Comparison of ENCODE assay signal across 1 cellular context in the genomic region with DNA sequence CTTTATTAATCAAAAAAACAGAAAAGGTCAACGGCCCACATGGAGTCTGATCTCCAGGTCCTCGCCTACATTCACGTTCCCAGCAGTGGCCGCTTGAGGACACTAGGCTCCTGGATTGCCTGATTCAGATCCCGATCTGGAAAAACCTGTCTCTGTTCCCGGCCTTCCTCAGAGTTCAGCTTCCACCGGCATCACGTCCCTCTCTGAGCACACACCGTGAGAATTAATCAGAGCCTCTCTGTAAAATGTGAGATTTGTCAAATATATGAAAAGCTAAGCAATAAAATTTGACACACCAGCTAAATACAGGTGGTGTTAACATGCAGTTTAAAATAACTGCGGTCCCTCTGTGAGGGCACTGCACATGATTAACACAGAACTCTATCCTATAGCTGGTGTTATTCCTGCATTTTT.
A peak's percentile ranks its signal among the peaks of the same experiment; 100 is the strongest.
TF ChIP-seq lines count a peak whose summit lies in the region.

No MANE protein-coding gene starts in this region.

TF ChIP-seq in HepG2, 621 proteins besides CTCF, POLR2A, EP300 and RAD21 (continued from another document and continues in another):
- TF ChIP-seq, protein P1, sequence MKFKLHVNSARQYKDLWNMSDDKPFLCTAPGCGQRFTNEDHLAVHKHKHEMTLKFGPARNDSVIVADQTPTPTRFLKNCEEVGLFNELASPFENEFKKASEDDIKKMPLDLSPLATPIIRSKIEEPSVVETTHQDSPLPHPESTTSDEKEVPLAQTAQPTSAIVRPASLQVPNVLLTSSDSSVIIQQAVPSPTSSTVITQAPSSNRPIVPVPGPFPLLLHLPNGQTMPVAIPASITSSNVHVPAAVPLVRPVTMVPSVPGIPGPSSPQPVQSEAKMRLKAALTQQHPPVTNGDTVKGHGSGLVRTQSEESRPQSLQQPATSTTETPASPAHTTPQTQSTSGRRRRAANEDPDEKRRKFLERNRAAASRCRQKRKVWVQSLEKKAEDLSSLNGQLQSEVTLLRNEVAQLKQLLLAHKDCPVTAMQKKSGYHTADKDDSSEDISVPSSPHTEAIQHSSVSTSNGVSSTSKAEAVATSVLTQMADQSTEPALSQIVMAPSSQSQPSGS (CRISPR knock-in tag; IDR thresholded peaks at IDR 0.05) = no peak; the same call in 1 of the 2 replicates
- TF ChIP-seq MEF2D (CRISPR knock-in tag; IDR thresholded peaks at IDR 0.05) (peak; percentile 51; the same call in 1 of the 2 replicates), ZNF260 (CRISPR knock-in tag; IDR thresholded peaks at IDR 0.05; ENCODE audit: borderline replicate concordance, low read depth) (no peak), ZNF605 (CRISPR knock-in tag; IDR thresholded peaks at IDR 0.05) (no peak), ZNF713 (CRISPR knock-in tag; IDR thresholded peaks at IDR 0.05) (no peak), ZNF432 (CRISPR knock-in tag; IDR thresholded peaks at IDR 0.05; ENCODE audit: borderline replicate concordance) (no peak), REL (CRISPR knock-in tag; conservative IDR thresholded peaks at IDR 0.05) (no peak), ZMYM4 (CRISPR knock-in tag; IDR thresholded peaks at IDR 0.05) (peak; percentile 78), SYNCRIP (IDR thresholded peaks at IDR 0.05; ENCODE audit: insufficient read depth, low read depth, low read length) (no peak), ZSCAN20 (CRISPR knock-in tag; IDR thresholded peaks at IDR 0.05; ENCODE audit: borderline replicate concordance) (no peak; the same call in 1 of the 2 replicates), MAFG (CRISPR knock-in tag; IDR thresholded peaks at IDR 0.05) (no peak), ZSCAN31 (CRISPR knock-in tag; IDR thresholded peaks at IDR 0.05; ENCODE audit: low read depth) (no peak), SAP130 (CRISPR knock-in tag; IDR thresholded peaks at IDR 0.05; ENCODE audit: low read depth) (0 out of 2 replicates have a peak, but pooled peaks have one; percentile 53), NFATC3 (CRISPR knock-in tag; IDR thresholded peaks at IDR 0.05) (no peak), ZNF274 (CRISPR knock-in tag; IDR thresholded peaks at IDR 0.05) (no peak), MAZ (IDR thresholded peaks at IDR 0.05; ENCODE audit: borderline replicate concordance, low read depth, low read length) (no peak), MAZ (CRISPR knock-in tag; IDR thresholded peaks at IDR 0.05; ENCODE audit: low read depth) (0 out of 2 replicates have a peak, but pooled peaks have one; percentile 31), ZNF136 (CRISPR knock-in tag; IDR thresholded peaks at IDR 0.05; ENCODE audit: low read depth) (no peak), ZNF460 (CRISPR knock-in tag; IDR thresholded peaks at IDR 0.05; ENCODE audit: borderline replicate concordance) (no peak), IRF2 (CRISPR knock-in tag; IDR thresholded peaks at IDR 0.05) (peak; percentile 84)
- TF ChIP-seq, protein P2, sequence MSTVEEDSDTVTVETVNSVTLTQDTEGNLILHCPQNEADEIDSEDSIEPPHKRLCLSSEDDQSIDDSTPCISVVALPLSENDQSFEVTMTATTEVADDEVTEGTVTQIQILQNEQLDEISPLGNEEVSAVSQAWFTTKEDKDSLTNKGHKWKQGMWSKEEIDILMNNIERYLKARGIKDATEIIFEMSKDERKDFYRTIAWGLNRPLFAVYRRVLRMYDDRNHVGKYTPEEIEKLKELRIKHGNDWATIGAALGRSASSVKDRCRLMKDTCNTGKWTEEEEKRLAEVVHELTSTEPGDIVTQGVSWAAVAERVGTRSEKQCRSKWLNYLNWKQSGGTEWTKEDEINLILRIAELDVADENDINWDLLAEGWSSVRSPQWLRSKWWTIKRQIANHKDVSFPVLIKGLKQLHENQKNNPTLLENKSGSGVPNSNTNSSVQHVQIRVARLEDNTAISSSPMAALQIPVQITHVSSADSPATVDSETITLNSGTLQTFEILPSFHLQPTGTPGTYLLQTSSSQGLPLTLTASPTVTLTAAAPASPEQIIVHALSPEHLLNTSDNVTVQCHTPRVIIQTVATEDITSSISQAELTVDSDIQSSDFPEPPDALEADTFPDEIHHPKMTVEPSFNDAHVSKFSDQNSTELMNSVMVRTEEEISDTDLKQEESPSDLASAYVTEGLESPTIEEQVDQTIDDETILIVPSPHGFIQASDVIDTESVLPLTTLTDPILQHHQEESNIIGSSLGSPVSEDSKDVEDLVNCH (CRISPR knock-in tag; IDR thresholded peaks at IDR 0.05) = no peak
- TF ChIP-seq, protein P3, sequence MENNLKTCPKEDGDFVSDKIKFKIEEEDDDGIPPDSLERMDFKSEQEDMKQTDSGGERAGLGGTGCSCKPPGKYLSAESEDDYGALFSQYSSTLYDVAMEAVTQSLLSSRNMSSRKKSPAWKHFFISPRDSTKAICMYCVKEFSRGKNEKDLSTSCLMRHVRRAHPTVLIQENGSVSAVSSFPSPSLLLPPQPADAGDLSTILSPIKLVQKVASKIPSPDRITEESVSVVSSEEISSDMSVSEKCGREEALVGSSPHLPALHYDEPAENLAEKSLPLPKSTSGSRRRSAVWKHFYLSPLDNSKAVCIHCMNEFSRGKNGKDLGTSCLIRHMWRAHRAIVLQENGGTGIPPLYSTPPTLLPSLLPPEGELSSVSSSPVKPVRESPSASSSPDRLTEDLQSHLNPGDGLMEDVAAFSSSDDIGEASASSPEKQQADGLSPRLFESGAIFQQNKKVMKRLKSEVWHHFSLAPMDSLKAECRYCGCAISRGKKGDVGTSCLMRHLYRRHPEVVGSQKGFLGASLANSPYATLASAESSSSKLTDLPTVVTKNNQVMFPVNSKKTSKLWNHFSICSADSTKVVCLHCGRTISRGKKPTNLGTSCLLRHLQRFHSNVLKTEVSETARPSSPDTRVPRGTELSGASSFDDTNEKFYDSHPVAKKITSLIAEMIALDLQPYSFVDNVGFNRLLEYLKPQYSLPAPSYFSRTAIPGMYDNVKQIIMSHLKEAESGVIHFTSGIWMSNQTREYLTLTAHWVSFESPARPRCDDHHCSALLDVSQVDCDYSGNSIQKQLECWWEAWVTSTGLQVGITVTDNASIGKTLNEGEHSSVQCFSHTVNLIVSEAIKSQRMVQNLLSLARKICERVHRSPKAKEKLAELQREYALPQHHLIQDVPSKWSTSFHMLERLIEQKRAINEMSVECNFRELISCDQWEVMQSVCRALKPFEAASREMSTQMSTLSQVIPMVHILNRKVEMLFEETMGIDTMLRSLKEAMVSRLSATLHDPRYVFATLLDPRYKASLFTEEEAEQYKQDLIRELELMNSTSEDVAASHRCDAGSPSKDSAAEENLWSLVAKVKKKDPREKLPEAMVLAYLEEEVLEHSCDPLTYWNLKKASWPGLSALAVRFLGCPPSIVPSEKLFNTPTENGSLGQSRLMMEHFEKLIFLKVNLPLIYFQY (CRISPR knock-in tag; IDR thresholded peaks at IDR 0.05; ENCODE audit: borderline replicate concordance) = 0 out of 2 replicates have a peak, but pooled peaks have one; percentile 82
- TF ChIP-seq, protein P4, sequence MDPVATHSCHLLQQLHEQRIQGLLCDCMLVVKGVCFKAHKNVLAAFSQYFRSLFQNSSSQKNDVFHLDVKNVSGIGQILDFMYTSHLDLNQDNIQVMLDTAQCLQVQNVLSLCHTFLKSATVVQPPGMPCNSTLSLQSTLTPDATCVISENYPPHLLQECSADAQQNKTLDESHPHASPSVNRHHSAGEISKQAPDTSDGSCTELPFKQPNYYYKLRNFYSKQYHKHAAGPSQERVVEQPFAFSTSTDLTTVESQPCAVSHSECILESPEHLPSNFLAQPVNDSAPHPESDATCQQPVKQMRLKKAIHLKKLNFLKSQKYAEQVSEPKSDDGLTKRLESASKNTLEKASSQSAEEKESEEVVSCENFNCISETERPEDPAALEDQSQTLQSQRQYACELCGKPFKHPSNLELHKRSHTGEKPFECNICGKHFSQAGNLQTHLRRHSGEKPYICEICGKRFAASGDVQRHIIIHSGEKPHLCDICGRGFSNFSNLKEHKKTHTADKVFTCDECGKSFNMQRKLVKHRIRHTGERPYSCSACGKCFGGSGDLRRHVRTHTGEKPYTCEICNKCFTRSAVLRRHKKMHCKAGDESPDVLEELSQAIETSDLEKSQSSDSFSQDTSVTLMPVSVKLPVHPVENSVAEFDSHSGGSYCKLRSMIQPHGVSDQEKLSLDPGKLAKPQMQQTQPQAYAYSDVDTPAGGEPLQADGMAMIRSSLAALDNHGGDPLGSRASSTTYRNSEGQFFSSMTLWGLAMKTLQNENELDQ (CRISPR knock-in tag; IDR thresholded peaks at IDR 0.05; ENCODE audit: borderline replicate concordance) = no peak
- TF ChIP-seq, protein P5, sequence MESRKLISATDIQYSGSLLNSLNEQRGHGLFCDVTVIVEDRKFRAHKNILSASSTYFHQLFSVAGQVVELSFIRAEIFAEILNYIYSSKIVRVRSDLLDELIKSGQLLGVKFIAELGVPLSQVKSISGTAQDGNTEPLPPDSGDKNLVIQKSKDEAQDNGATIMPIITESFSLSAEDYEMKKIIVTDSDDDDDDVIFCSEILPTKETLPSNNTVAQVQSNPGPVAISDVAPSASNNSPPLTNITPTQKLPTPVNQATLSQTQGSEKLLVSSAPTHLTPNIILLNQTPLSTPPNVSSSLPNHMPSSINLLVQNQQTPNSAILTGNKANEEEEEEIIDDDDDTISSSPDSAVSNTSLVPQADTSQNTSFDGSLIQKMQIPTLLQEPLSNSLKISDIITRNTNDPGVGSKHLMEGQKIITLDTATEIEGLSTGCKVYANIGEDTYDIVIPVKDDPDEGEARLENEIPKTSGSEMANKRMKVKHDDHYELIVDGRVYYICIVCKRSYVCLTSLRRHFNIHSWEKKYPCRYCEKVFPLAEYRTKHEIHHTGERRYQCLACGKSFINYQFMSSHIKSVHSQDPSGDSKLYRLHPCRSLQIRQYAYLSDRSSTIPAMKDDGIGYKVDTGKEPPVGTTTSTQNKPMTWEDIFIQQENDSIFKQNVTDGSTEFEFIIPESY (CRISPR knock-in tag; IDR thresholded peaks at IDR 0.05) = peak; percentile 39; the same call in 1 of the 2 replicates
- TF ChIP-seq, protein P6, sequence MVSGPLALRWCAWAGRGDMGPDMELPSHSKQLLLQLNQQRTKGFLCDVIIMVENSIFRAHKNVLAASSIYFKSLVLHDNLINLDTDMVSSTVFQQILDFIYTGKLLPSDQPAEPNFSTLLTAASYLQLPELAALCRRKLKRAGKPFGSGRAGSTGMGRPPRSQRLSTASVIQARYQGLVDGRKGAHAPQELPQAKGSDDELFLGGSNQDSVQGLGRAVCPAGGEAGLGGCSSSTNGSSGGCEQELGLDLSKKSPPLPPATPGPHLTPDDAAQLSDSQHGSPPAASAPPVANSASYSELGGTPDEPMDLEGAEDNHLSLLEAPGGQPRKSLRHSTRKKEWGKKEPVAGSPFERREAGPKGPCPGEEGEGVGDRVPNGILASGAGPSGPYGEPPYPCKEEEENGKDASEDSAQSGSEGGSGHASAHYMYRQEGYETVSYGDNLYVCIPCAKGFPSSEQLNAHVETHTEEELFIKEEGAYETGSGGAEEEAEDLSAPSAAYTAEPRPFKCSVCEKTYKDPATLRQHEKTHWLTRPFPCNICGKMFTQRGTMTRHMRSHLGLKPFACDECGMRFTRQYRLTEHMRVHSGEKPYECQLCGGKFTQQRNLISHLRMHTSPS (CRISPR knock-in tag; IDR thresholded peaks at IDR 0.05; ENCODE audit: low read depth) = no peak
- TF ChIP-seq, protein P7, sequence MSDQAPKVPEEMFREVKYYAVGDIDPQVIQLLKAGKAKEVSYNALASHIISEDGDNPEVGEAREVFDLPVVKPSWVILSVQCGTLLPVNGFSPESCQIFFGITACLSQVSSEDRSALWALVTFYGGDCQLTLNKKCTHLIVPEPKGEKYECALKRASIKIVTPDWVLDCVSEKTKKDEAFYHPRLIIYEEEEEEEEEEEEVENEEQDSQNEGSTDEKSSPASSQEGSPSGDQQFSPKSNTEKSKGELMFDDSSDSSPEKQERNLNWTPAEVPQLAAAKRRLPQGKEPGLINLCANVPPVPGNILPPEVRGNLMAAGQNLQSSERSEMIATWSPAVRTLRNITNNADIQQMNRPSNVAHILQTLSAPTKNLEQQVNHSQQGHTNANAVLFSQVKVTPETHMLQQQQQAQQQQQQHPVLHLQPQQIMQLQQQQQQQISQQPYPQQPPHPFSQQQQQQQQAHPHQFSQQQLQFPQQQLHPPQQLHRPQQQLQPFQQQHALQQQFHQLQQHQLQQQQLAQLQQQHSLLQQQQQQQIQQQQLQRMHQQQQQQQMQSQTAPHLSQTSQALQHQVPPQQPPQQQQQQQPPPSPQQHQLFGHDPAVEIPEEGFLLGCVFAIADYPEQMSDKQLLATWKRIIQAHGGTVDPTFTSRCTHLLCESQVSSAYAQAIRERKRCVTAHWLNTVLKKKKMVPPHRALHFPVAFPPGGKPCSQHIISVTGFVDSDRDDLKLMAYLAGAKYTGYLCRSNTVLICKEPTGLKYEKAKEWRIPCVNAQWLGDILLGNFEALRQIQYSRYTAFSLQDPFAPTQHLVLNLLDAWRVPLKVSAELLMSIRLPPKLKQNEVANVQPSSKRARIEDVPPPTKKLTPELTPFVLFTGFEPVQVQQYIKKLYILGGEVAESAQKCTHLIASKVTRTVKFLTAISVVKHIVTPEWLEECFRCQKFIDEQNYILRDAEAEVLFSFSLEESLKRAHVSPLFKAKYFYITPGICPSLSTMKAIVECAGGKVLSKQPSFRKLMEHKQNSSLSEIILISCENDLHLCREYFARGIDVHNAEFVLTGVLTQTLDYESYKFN (CRISPR knock-in tag; conservative IDR thresholded peaks at IDR 0.05) = no peak
- TF ChIP-seq, protein P8, sequence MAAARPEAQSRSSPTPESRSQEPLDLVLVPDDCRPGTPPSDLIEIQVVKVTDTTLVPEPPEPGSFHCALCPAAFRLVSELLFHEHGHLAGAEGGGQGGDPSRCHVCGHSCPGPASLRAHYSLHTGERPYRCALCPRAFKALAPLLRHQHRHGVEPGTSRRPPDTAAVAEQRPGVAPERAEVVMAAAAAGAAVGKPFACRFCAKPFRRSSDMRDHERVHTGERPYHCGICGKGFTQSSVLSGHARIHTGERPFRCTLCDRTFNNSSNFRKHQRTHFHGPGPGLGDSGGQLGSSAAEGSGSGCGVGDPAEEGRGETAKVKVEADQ (CRISPR knock-in tag; IDR thresholded peaks at IDR 0.05; ENCODE audit: borderline replicate concordance) = no peak
- TF ChIP-seq, protein P9, sequence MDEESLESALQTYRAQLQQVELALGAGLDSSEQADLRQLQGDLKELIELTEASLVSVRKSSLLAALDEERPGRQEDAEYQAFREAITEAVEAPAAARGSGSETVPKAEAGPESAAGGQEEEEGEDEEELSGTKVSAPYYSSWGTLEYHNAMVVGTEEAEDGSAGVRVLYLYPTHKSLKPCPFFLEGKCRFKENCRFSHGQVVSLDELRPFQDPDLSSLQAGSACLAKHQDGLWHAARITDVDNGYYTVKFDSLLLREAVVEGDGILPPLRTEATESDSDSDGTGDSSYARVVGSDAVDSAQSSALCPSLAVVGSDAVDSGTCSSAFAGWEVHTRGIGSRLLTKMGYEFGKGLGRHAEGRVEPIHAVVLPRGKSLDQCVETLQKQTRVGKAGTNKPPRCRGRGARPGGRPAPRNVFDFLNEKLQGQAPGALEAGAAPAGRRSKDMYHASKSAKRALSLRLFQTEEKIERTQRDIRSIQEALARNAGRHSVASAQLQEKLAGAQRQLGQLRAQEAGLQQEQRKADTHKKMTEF (CRISPR knock-in tag; IDR thresholded peaks at IDR 0.05) = no peak; the same call in 1 of the 2 replicates
- TF ChIP-seq, protein P10, sequence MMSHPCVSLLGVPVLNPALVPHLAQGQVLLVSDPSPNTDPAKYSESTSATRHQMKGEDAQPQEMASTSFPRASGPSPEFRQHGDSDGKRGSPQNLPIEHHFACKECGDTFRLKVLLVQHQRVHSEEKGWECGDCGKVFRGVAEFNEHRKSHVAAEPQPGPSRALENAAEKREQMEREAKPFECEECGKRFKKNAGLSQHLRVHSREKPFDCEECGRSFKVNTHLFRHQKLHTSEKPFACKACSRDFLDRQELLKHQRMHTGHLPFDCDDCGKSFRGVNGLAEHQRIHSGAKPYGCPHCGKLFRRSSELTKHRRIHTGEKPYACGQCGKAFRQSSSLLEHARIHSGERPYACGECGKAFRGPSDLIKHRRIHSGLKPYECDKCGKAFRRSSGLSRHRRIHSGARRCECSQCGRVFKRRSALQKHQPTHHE (CRISPR knock-in tag; IDR thresholded peaks at IDR 0.05; ENCODE audit: borderline replicate concordance) = no peak; the same call in 1 of the 2 replicates
